Comparison of ENCODE assay signal across 15 cellular contexts in the genomic region with DNA sequence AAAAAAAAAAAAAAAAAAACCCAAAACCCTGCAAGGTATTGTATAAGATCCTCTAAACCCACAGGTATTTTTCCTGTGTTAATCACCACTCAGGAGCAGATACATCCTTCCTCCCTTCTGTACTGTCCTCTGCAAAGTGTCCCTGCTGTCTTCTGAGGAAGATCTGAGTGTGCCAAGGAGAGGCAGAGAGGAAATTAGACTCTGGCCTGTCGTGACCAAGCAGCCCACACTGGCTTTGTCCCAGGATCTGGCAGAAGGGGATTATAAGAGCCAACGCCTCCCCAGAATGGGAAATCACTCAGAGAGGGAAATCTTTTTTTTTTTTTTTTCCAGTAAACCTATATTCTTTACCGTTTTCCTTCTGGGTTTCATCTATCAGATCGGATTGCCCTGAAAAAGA. TPM values are rescaled to one million over a fixed set of nuclear protein-coding genes. Genes with fewer than 3 reads are reported as not detected.
DNase-seq lines count a peak whose midpoint lies in the region; ATAC-seq and TF ChIP-seq lines count a peak whose summit lies in the region.
"Had no signal": no experiment of that assay in that cellular context is flagged by ENCODE, and none has a peak within 500 bp of the region (broad histone marks: within the 10 kb centered on the region; RNA-seq: fewer than 3 reads in every experiment).

No MANE protein-coding gene starts in this region.

- BruUV-seq in A673 (replicated peaks; lab: Mats Ljungman, UMichigan): no TSS peak

- TF ChIP-seq CTCF in WERI-Rb-1 (IDR thresholded peaks at IDR 0.05; ENCODE audit: low read depth, low read length) (no peak), foreskin keratinocyte (conservative IDR thresholded peaks at IDR 0.05) (no peak), A673 (conservative IDR thresholded peaks at IDR 0.05; ENCODE audit: low read depth, low read length) (no peak), osteocyte (IDR thresholded peaks at IDR 0.05) (no peak)

- DNase-seq in AG20443 (ENCODE audit: low spot score): peak; percentile 4
- DNase-seq in HT1080 (ENCODE audit: low read depth): peak; percentile 13
- peak; percentile 34 for DNase-seq in WERI-Rb-1
- peak in 1 of 2 donors; percentile 17 for DNase-seq in foreskin keratinocyte
- DNase-seq in A673 (ENCODE audit: low spot score): no peak
- DNase-seq in osteocyte (ENCODE audit: extremely low spot score, unreplicated experiment): no peak
- no peak for DNase-seq in activated naive CD8-positive, alpha-beta T cell treated with anti-CD3 and anti-CD28 coated beads, Interleukin-2, amount 50 U/mL, for 24 hours
- DNase-seq: NCI-H1105 treated with DMSO at 0.1 percent for 48 hours, NCI-H1694 treated with DMSO at 0.1 percent for 48 hours, NCI-H2107, NCI-H226 had no signal

- H3K4me3 Mint-ChIP-seq in osteocyte (ENCODE audit: unreplicated experiment): no peak overlapping the region
- H3K4me3 Mint-ChIP-seq in activated naive CD8-positive, alpha-beta T cell treated with anti-CD3 and anti-CD28 coated beads, Interleukin-2, amount 50 U/mL, for 24 hours: no peak overlapping the region

- H3K27me3 ChIP-seq in WERI-Rb-1 (ENCODE audit: insufficient read depth, low read depth, severe bottlenecking): peaks cover 15% of the 10 kb centered on the region
- no peaks in the 10 kb centered on the region for H3K27me3 ChIP-seq in foreskin keratinocyte
- no peaks in the 10 kb centered on the region for H3K27me3 ChIP-seq in A673 (replicated peaks; ENCODE audit: insufficient read depth, low read depth, low read length, poor library complexity)

- H3K27me3 Mint-ChIP-seq in osteocyte (ENCODE audit: unreplicated experiment): no peaks in the 10 kb centered on the region
- no peaks in the 10 kb centered on the region for H3K27me3 Mint-ChIP-seq in activated naive CD8-positive, alpha-beta T cell treated with anti-CD3 and anti-CD28 coated beads, Interleukin-2, amount 50 U/mL, for 24 hours

- H3K4me3 ChIP-seq in WERI-Rb-1 (ENCODE audit: low read depth, low read length): no peak overlapping the region
- no peak overlapping the region for H3K4me3 ChIP-seq in A673 (ENCODE audit: low read depth, low read length, poor library complexity, severe bottlenecking)
- H3K4me3 ChIP-seq: HAP-1 had no signal

- H3K36me3 ChIP-seq in WERI-Rb-1 (no peaks in the 10 kb centered on the region), A673 (ENCODE audit: insufficient read depth, low read length, poor library complexity, severe bottlenecking) (no peaks in the 10 kb centered on the region)
- H3K36me3 ChIP-seq: HAP-1 had no signal

- H3K9me3 ChIP-seq in WERI-Rb-1 (ENCODE audit: severe bottlenecking) (no peaks in the 10 kb centered on the region), A673 (ENCODE audit: low read depth, low read length, poor library complexity, severe bottlenecking) (no peaks in the 10 kb centered on the region)
- H3K9me3 ChIP-seq: HAP-1 had no signal

- H3K4me1 ChIP-seq in foreskin keratinocyte (no peaks in the 10 kb centered on the region), A673 (ENCODE audit: insufficient read depth, low read length, poor library complexity, severe bottlenecking) (no peaks in the 10 kb centered on the region)
- H3K4me1 ChIP-seq: HAP-1 had no signal

- no peaks in the 10 kb centered on the region for H3K36me3 Mint-ChIP-seq in osteocyte (ENCODE audit: unreplicated experiment)
- no peaks in the 10 kb centered on the region for H3K36me3 Mint-ChIP-seq in activated naive CD8-positive, alpha-beta T cell treated with anti-CD3 and anti-CD28 coated beads, Interleukin-2, amount 50 U/mL, for 24 hours (ENCODE audit: low read depth)

- no peaks in the 10 kb centered on the region for H3K9me3 Mint-ChIP-seq in osteocyte (ENCODE audit: unreplicated experiment)
- no peaks in the 10 kb centered on the region for H3K9me3 Mint-ChIP-seq in activated naive CD8-positive, alpha-beta T cell treated with anti-CD3 and anti-CD28 coated beads, Interleukin-2, amount 50 U/mL, for 24 hours

- intact Hi-C loops in A673 (cut with micrococcal nuclease; ENCODE audit: unreplicated experiment): no loop called here

- CTCF ChIA-PET in A673 (lab: Charles Lee): no interaction called here

- no peaks in the 10 kb centered on the region for H3K4me1 Mint-ChIP-seq in osteocyte (ENCODE audit: unreplicated experiment)
- no peaks in the 10 kb centered on the region for H3K4me1 Mint-ChIP-seq in activated naive CD8-positive, alpha-beta T cell treated with anti-CD3 and anti-CD28 coated beads, Interleukin-2, amount 50 U/mL, for 24 hours

- POLR2A ChIA-PET in A673 (lab: Charles Lee; ENCODE audit: low non-redundant PET): no interaction called here

- ATAC-seq in foreskin keratinocyte (peak; percentile 54), HG02763 (IDR thresholded peaks at IDR 0.05; ENCODE audit: unreplicated experiment) (no peak)
- ATAC-seq in activated naive CD8-positive, alpha-beta T cell treated with anti-CD3 and anti-CD28 coated beads, Interleukin-2, amount 50 U/mL, for 24 hours: no peak

- no peak overlapping the region for H3K27ac Mint-ChIP-seq in osteocyte (ENCODE audit: unreplicated experiment)
- H3K27ac Mint-ChIP-seq in activated naive CD8-positive, alpha-beta T cell treated with anti-CD3 and anti-CD28 coated beads, Interleukin-2, amount 50 U/mL, for 24 hours: no peak overlapping the region

- H3K27ac ChIP-seq in WERI-Rb-1 (no peak overlapping the region), foreskin keratinocyte (no peak overlapping the region), A673 (ENCODE audit: low read depth, low read length, poor library complexity, severe bottlenecking) (no peak overlapping the region)
- H3K27ac ChIP-seq: HL-60 had no signal

RNA-seq across cellular contexts. Expression of a gene that starts 39.6 kb away (rescaled TPM):
- total RNA-seq in HT1080 (2014; rRNA removed; shearing (Covaris generic)): 0.53 and 1.0 TPM in 2 replicates
- 0.05 and 0.11 TPM in 2 replicates for polyA plus RNA-seq in HT1080 (2015; cell fraction: cytosol; rRNA removed)
- 0.15 and 0.18 TPM in 2 replicates for polyA plus RNA-seq in HT1080 (2015; cell fraction: nucleus; rRNA removed)
- total RNA-seq in foreskin keratinocyte (not detected in 2 replicates), A673 (2021) (0.02 TPM in 1 of 2 replicates, not detected in the other), osteocyte (0.05 and 0.16 TPM in 2 replicates)
- not detected in 2 replicates for polyA plus RNA-seq in foreskin keratinocyte
- total RNA-seq: LHCN-M2 had no signal

Comparison
In these comparisons a context has a peak if more than half of its experiments do, and no peak if none do; other contexts are left out.
1. DNase-seq: peak in AG20443 (single experiment), HT1080 (single experiment) and WERI-Rb-1 (single experiment); none in A673 (single experiment), osteocyte (single experiment) and activated naive CD8-positive, alpha-beta T cell treated with anti-CD3 and anti-CD28 coated beads, Interleukin-2, amount 50 U/mL, for 24 hours (single experiment).